In genomic region chr3:27326949-27327582, GRCh38 we compare ENCODE assay signal across 25 cellular contexts. TPM values are rescaled to one million over a fixed set of nuclear protein-coding genes. Genes with fewer than 3 reads are reported as not detected.
DNase-seq lines count a peak whose midpoint lies in the region; ATAC-seq, FAIRE-seq and TF ChIP-seq lines count a peak whose summit lies in the region.
"Had no signal": no experiment of that assay in that cellular context is flagged by ENCODE, and none has a peak within 500 bp of the region (broad histone marks: within the 10 kb centered on the region; RNA-seq: fewer than 3 reads in every experiment).

No MANE protein-coding gene starts in this region.

- H3K27ac ChIP-seq in gastroesophageal sphincter = peak overlapping the region in 3 of 4 donors; percentile 60 to 74 (median 71)
- H3K27ac ChIP-seq: BLaER1, suprapubic skin had no signal

- TF ChIP-seq EP300 in gastroesophageal sphincter (IDR thresholded peaks at IDR 0.05) = no peak

- peaks cover 51% of the 10 kb centered on the region for H3K4me1 Mint-ChIP-seq in osteocyte (ENCODE audit: unreplicated experiment)
- H3K4me1 Mint-ChIP-seq: activated naive CD8-positive, alpha-beta T cell treated with anti-CD3 and anti-CD28 coated beads, Interleukin-2, amount 10 ng/mL, durations not matched to agents 7 days and 5 days; IgD-negative memory B cell; memory B cell had no signal

- peak; percentile 71 for FAIRE-seq in urothelium cell line (lab: Jason Lieb, UNC)
- FAIRE-seq: kidney had no signal

- no peaks in the 10 kb centered on the region for H3K9me3 ChIP-seq in gastroesophageal sphincter
- H3K9me3 ChIP-seq: Caco-2, MG63, suprapubic skin had no signal

- TF ChIP-seq CTCF in gastroesophageal sphincter (IDR thresholded peaks at IDR 0.05) = no peak
- TF ChIP-seq CTCF in osteocyte (IDR thresholded peaks at IDR 0.05) = no peak
- no peak for TF ChIP-seq CTCF in GM20000 (IDR thresholded peaks at IDR 0.05; ENCODE audit: extremely low read depth, missing control alignments)

- H3K27me3 ChIP-seq in gastroesophageal sphincter = no peaks in the 10 kb centered on the region
- H3K27me3 ChIP-seq: BLaER1, MG63, suprapubic skin had no signal

- intact Hi-C loops in Right ventricle myocardium inferior (cut with DNase I) = loop anchor here (2.0 kb wide), 1 partner anchor 16 kb away; no protein-coding TSS in a partner anchor
- intact Hi-C loops in cardiac septum (cut with DNase I) = loop anchor here (2.0 kb wide), 1 partner anchor 20 kb away; no protein-coding TSS in a partner anchor

- peak overlapping the region; percentile 77 for H3K27ac Mint-ChIP-seq in osteocyte (ENCODE audit: unreplicated experiment)
- H3K27ac Mint-ChIP-seq: activated naive CD8-positive, alpha-beta T cell treated with anti-CD3 and anti-CD28 coated beads, Interleukin-2, amount 10 ng/mL, durations not matched to agents 7 days and 5 days; activated T-helper 2 cell treated with anti-CD3 and anti-CD28 coated beads, Interferon-gamma antibody, Interleukin-2, Interleukin-4, amounts not matched to agents 10 μg/mL and 5 μg/mL and 100 μg/mL, durations not matched to agents 14 hours and 24 hours and 36 hours; IgD-negative memory B cell; memory B cell; natural killer cell treated with Interleukin-12 subunit alpha and Interleukin-12 subunit beta and Interleukin-15 and Interleukin-18, amount 100 ng/mL, for 72 hours had no signal

- peak overlapping the region; percentile 11 for H3K4me3 Mint-ChIP-seq in osteocyte (ENCODE audit: unreplicated experiment)
- H3K4me3 Mint-ChIP-seq: activated naive CD8-positive, alpha-beta T cell treated with anti-CD3 and anti-CD28 coated beads, Interleukin-2, amount 10 ng/mL, durations not matched to agents 7 days and 5 days; brain; IgD-negative memory B cell; memory B cell; natural killer cell treated with Interleukin-12 subunit alpha and Interleukin-12 subunit beta and Interleukin-15 and Interleukin-18, amount 100 ng/mL, for 72 hours had no signal

- H3K4me1 ChIP-seq in gastroesophageal sphincter = peaks cover 8 to 32% (median 15%) of the 10 kb centered on the region in 3 donors
- H3K4me1 ChIP-seq: BLaER1, Caco-2, suprapubic skin had no signal

- H3K36me3 Mint-ChIP-seq in osteocyte (ENCODE audit: unreplicated experiment) = peaks cover 12% of the 10 kb centered on the region
- H3K36me3 Mint-ChIP-seq: activated naive CD8-positive, alpha-beta T cell treated with anti-CD3 and anti-CD28 coated beads, Interleukin-2, amount 10 ng/mL, durations not matched to agents 7 days and 5 days; IgD-negative memory B cell had no signal

- no peaks in the 10 kb centered on the region for H3K9me3 Mint-ChIP-seq in osteocyte (ENCODE audit: unreplicated experiment)

- no peak overlapping the region for H3K4me3 ChIP-seq in gastroesophageal sphincter
- H3K4me3 ChIP-seq: BLaER1, MG63, suprapubic skin had no signal

- no peaks in the 10 kb centered on the region for H3K27me3 Mint-ChIP-seq in osteocyte (ENCODE audit: unreplicated experiment)
- H3K27me3 Mint-ChIP-seq: brain; IgD-negative memory B cell; natural killer cell treated with Interleukin-12 subunit alpha and Interleukin-12 subunit beta and Interleukin-15 and Interleukin-18, amount 100 ng/mL, for 72 hours had no signal

- TF ChIP-seq POLR2A in gastroesophageal sphincter (IDR thresholded peaks at IDR 0.05) = no peak

- WGBS in gastroesophageal sphincter (ENCODE audit: low coverage in 1 of 2), 2 donors = 72 to 86% methylated on average over 2 to 4 of the region's 4 CpGs

- peak; percentile 62 for ATAC-seq in Right ventricle myocardium inferior
- ATAC-seq in gastroesophageal sphincter = peak; percentile 26
- ATAC-seq in GM18511 (IDR thresholded peaks at IDR 0.05; ENCODE audit: unreplicated experiment) = no peak
- ATAC-seq: HCT116; natural killer cell treated with Interleukin-12 subunit alpha and Interleukin-12 subunit beta and Interleukin-15 and Interleukin-18, amount 100 ng/mL, for 72 hours had no signal

- H3K36me3 ChIP-seq in gastroesophageal sphincter = no peaks in the 10 kb centered on the region
- H3K36me3 ChIP-seq: BLaER1, suprapubic skin had no signal

- no peak for DNase-seq in Right ventricle myocardium inferior (ENCODE audit: missing footprints)
- DNase-seq in cardiac septum (ENCODE audit: low spot score) = no peak
- no peak for DNase-seq in osteocyte (ENCODE audit: extremely low spot score, unreplicated experiment)
- DNase-seq in urothelium cell line (ENCODE audit: low spot score) = no peak
- DNase-seq in GM20000 (ENCODE audit: low spot score) = no peak
- DNase-seq in HPDE6-E6E7 (ENCODE audit: extremely low spot score) = no peak
- DNase-seq: activated CD4-positive, alpha-beta T cell treated with anti-CD3 and anti-CD28 coated beads, Interleukin-2, amount 50 U/mL, for 1 hour; activated naive CD8-positive, alpha-beta T cell treated with anti-CD3 and anti-CD28 coated beads, Interleukin-2, amount 10 ng/mL, durations not matched to agents 7 days and 5 days; Caco-2; cortex of kidney; kidney; NCI-H146; NCI-H748 treated with DMSO at 0.1 percent for 48 hours; SHP77 had no signal

RNA-seq across cellular contexts. Expression of gene NEK10, which starts 42.1 kb away (rescaled TPM):
- total RNA-seq in Right ventricle myocardium inferior (9.8 TPM), cardiac septum (3.3 TPM), gastroesophageal sphincter (1 to 10 TPM in 3 of 4 donors, under 1 TPM in 1; 0.62 to 2.7 (median 1.5) TPM), osteocyte (6.8 and 10.1 TPM in 2 replicates)
